Comparison of ENCODE assay signal across 9 cellular contexts in the genomic region with DNA sequence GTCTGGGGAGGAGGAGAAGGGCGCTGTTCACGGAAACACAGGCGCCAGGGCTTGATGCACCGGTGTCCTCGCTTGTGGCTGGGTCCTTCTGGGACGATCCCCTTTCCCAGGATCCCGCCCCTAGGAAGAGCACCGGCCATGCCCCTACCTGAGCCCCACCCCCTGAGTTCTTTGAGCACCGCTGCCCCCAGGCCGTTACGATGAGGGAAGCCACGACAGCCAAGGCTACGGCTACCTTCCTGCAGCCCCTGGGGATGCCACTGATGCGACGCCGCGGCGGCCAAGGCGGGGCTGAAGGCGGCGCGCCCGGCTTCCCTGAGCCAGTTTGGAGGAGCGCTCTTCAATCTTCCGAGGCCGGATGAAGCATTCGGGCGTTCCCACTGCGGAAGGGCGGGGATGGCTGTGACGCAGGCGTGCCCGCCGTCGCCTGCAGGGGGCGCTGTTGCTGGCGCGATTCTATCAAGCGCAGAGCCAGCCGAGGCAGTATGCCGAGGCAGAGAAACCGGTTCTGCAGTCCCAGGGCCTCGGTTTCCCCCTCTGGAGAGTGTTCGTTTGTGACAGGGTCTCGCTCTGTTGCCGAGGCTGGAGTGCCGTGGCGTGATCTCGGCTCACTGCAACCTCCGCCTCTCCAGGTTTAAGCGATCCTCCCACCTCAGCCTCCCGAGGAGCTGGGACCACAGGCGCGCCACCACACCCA.
A peak's percentile ranks its signal among the peaks of the same experiment; 100 is the strongest.
DNase-seq lines count a peak whose midpoint lies in the region; ATAC-seq lines count a peak whose summit lies in the region.
"Had no signal": no experiment of that assay in that cellular context is flagged by ENCODE, and none has a peak within 500 bp of the region (broad histone marks: within the 10 kb centered on the region; RNA-seq: fewer than 3 reads in every experiment).

No MANE protein-coding gene starts in this region.

- no peak overlapping the region for H3K27ac Mint-ChIP-seq in T-helper 2 cell treated with Interferon-gamma antibody and Interleukin-4, amounts not matched to agents 5 μg/mL and 100 μg/mL, for 36 hours

- H3K9me3 ChIP-seq in iPS-20b (ENCODE audit: insufficient read depth, low read depth, low read length): no peaks in the 10 kb centered on the region
- H3K9me3 ChIP-seq: SJSA1 had no signal

- H3K36me3 ChIP-seq in iPS-20b (ENCODE audit: insufficient read depth, low read depth, low read length): no peaks in the 10 kb centered on the region
- H3K36me3 ChIP-seq: SJSA1 had no signal

- H3K9me3 Mint-ChIP-seq in T-helper 2 cell treated with Interferon-gamma antibody and Interleukin-4, amounts not matched to agents 5 μg/mL and 100 μg/mL, for 36 hours: no peaks in the 10 kb centered on the region

- H3K4me1 ChIP-seq in iPS-20b (ENCODE audit: insufficient read depth, low read length): peaks cover 8% of the 10 kb centered on the region; the same call in 1 of the 2 replicates

- no peak overlapping the region for H3K27ac ChIP-seq in iPS-20b (ENCODE audit: low read length)
- H3K27ac ChIP-seq: SJSA1 had no signal

- peak overlapping the region; percentile 71 for H3K4me3 Mint-ChIP-seq in T-helper 2 cell treated with Interferon-gamma antibody and Interleukin-4, amounts not matched to agents 5 μg/mL and 100 μg/mL, for 36 hours

- DNase-seq in D341Med (ENCODE audit: low spot score): peak; percentile 68
- peak; percentile 96 for DNase-seq in HuH-7.5 (ENCODE audit: low spot score)
- DNase-seq in T-helper 2 cell treated with Interferon-gamma antibody and Interleukin-4, amounts not matched to agents 5 μg/mL and 100 μg/mL, for 36 hours (ENCODE audit: low spot score): peak; percentile 74
- peak; percentile 79 for DNase-seq in astrocyte of the hippocampus (ENCODE audit: low read depth, low spot score)
- DNase-seq in stimulated activated CD4-positive, alpha-beta T cell treated with anti-CD3 and anti-CD28 coated beads, Interleukin-12 subunit alpha, Interleukin-12 subunit beta, amount 100 ng/mL, for 4 hours: peak; percentile 61

- no peaks in the 10 kb centered on the region for H3K36me3 Mint-ChIP-seq in T-helper 2 cell treated with Interferon-gamma antibody and Interleukin-4, amounts not matched to agents 5 μg/mL and 100 μg/mL, for 36 hours (ENCODE audit: low read depth)

- H3K27me3 Mint-ChIP-seq in T-helper 2 cell treated with Interferon-gamma antibody and Interleukin-4, amounts not matched to agents 5 μg/mL and 100 μg/mL, for 36 hours (ENCODE audit: low read depth): peaks cover 10% of the 10 kb centered on the region

- peak overlapping the region; percentile 73 for H3K4me3 ChIP-seq in iPS-20b (ENCODE audit: low read length)
- H3K4me3 ChIP-seq: SJSA1 had no signal

- H3K4me1 Mint-ChIP-seq in T-helper 2 cell treated with Interferon-gamma antibody and Interleukin-4, amounts not matched to agents 5 μg/mL and 100 μg/mL, for 36 hours (ENCODE audit: low read depth): peaks cover 2% of the 10 kb centered on the region

- H3K27me3 ChIP-seq in iPS-20b (ENCODE audit: insufficient read depth, low read length): peaks cover 35% of the 10 kb centered on the region

- ATAC-seq in HG03175 (IDR thresholded peaks at IDR 0.05; ENCODE audit: unreplicated experiment) (no peak), GM19324 (IDR thresholded peaks at IDR 0.05; ENCODE audit: low FRiP score, unreplicated experiment) (no peak)

- H3K9ac ChIP-seq in iPS-20b (ENCODE audit: low read depth, low read length): peak overlapping the region; percentile 50; the same call in 1 of the 2 replicates
